ENCODE assay signal across 38 cellular contexts in the genomic region with DNA sequence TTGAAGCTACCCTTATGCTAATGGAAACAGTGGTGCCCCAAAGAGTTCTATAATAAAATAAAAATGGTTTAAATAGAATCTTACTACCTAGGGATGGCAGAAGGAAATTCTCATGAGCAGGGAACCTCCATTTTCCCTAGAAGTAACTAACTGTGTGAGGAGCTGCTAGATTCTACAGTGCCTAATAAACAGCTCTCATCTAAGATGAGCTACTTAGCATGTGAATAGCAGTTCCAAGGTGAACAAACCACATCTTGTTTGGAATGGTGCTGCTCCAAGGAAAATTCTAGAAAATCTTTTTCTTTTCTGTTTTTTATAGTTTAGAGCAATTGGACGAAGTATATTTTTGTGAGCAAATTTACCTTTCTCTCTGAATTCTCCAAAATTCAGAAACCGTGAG.
"Had no signal": no experiment of that assay in that cellular context is flagged by ENCODE, and none has a peak within 500 bp of the region (broad histone marks: within the 10 kb centered on the region; RNA-seq: fewer than 3 reads in every experiment).

No MANE protein-coding gene starts in this region.

- DNase-seq: activated CD4-positive, alpha-beta memory T cell treated with anti-CD3 and anti-CD28 coated beads, Interleukin-2, amount 10 ng/mL, durations not matched to agents 7 days and 5 days; activated CD4-positive, alpha-beta T cell treated with anti-CD3 and anti-CD28 coated beads for 1 hour; activated CD4-positive, alpha-beta T cell treated with anti-CD3 and anti-CD28 coated beads for 36 hours; activated CD4-positive, alpha-beta T cell treated with anti-CD3 and anti-CD28 coated beads for 48 hours; activated CD4-positive, alpha-beta T cell treated with anti-CD3 and anti-CD28 coated beads, Interleukin-2, amount 10 ng/mL, durations not matched to agents 7 days and 5 days; activated CD4-positive, alpha-beta T cell treated with anti-CD3 and anti-CD28 coated beads, Interleukin-2, amount 50 U/mL, for 48 hours; activated CD4-positive, CD25-positive, alpha-beta regulatory T cell; activated CD8-positive, alpha-beta memory T cell treated with anti-CD3 and anti-CD28 coated beads for 24 hours; activated CD8-positive, alpha-beta memory T cell treated with anti-CD3 and anti-CD28 coated beads, Interleukin-2, amount 10 ng/mL, durations not matched to agents 7 days and 5 days; activated CD8-positive, alpha-beta memory T cell treated with anti-CD3 and anti-CD28 coated beads, Interleukin-2, amount 50 U/mL, for 48 hours; activated CD8-positive, alpha-beta T cell treated with anti-CD3 and anti-CD28 coated beads, Interleukin-2, amount 10 ng/mL, durations not matched to agents 7 days and 5 days; activated effector memory CD4-positive, alpha-beta T cell treated with Interleukin-2 at 50 U/mL for 16 hours; activated gamma-delta T cell; activated naive CD4-positive, alpha-beta T cell treated with anti-CD3 and anti-CD28 coated beads, Interleukin-2, amount 10 ng/mL, durations not matched to agents 7 days and 5 days; activated naive CD4-positive, alpha-beta T cell treated with Interleukin-2 at 50 U/mL for 16 hours; activated naive CD8-positive, alpha-beta T cell treated with anti-CD3 and anti-CD28 coated beads, Interleukin-2, amount 10 ng/mL, durations not matched to agents 7 days and 5 days; activated naive CD8-positive, alpha-beta T cell treated with anti-CD3 and anti-CD28 coated beads, Interleukin-2, amount 50 U/mL, for 24 hours; activated T-cell treated with anti-CD3 and anti-CD28 coated beads, Interleukin-2, amount 50 U/mL, for 24 hours; activated T-cell treated with anti-CD3 and anti-CD28 coated beads, Interleukin-2, amount 50 U/mL, for 48 hours; amygdala; anterior cingulate cortex; body of pancreas; brain microvascular endothelial cell; central memory CD4-positive, alpha-beta T cell; SW 1271; T-helper 1 cell; T-helper 2 cell; T-helper 9 cell had no signal

- H3K27ac Mint-ChIP-seq: activated CD4-positive, alpha-beta memory T cell treated with anti-CD3 and anti-CD28 coated beads, Interleukin-2, amount 10 ng/mL, durations not matched to agents 7 days and 5 days; activated CD4-positive, alpha-beta T cell treated with anti-CD3 and anti-CD28 coated beads for 36 hours; activated CD4-positive, alpha-beta T cell treated with anti-CD3 and anti-CD28 coated beads, Interleukin-2, amount 10 ng/mL, durations not matched to agents 7 days and 5 days; activated CD8-positive, alpha-beta memory T cell treated with anti-CD3 and anti-CD28 coated beads, Interleukin-2, amount 10 ng/mL, durations not matched to agents 7 days and 5 days; activated CD8-positive, alpha-beta T cell treated with anti-CD3 and anti-CD28 coated beads, Interleukin-2, amount 10 ng/mL, durations not matched to agents 7 days and 5 days; activated naive CD4-positive, alpha-beta T cell treated with anti-CD3 and anti-CD28 coated beads, Interleukin-2, amount 10 ng/mL, durations not matched to agents 7 days and 5 days; activated naive CD4-positive, alpha-beta T cell treated with anti-CD3 and anti-CD28 coated beads, Interleukin-2, amount 50 U/mL, for 24 hours; activated naive CD8-positive, alpha-beta T cell; activated naive CD8-positive, alpha-beta T cell treated with anti-CD3 and anti-CD28 coated beads, Interleukin-2, amount 10 ng/mL, durations not matched to agents 7 days and 5 days; activated naive CD8-positive, alpha-beta T cell treated with anti-CD3 and anti-CD28 coated beads, Interleukin-2, amount 50 U/mL, for 24 hours; activated T-cell treated with anti-CD3 and anti-CD28 coated beads, Interleukin-2, amount 50 U/mL, for 24 hours; activated T-helper 2 cell treated with anti-CD3 and anti-CD28 coated beads, Interferon-gamma antibody, Interleukin-2, Interleukin-4, amounts not matched to agents 10 μg/mL and 5 μg/mL and 100 μg/mL, durations not matched to agents 14 hours and 24 hours and 36 hours; T-helper 1 cell treated with Interleukin-12 subunit alpha and Interleukin-12 subunit beta and Interleukin-4 antibody, amounts not matched to agents 30 μg/mL and 1 μg/mL, for 36 hours; T-helper 2 cell treated with Interferon-gamma antibody and Interleukin-4, amounts not matched to agents 5 μg/mL and 100 μg/mL, for 36 hours had no signal

- H3K4me3 ChIP-seq: ascending aorta, body of pancreas, breast epithelium had no signal

- H3K36me3 Mint-ChIP-seq: activated CD8-positive, alpha-beta memory T cell treated with anti-CD3 and anti-CD28 coated beads, Interleukin-2, amount 10 ng/mL, durations not matched to agents 7 days and 5 days; activated naive CD4-positive, alpha-beta T cell treated with anti-CD3 and anti-CD28 coated beads, Interleukin-2, amount 10 ng/mL, durations not matched to agents 7 days and 5 days; activated naive CD4-positive, alpha-beta T cell treated with anti-CD3 and anti-CD28 coated beads, Interleukin-2, amount 50 U/mL, for 24 hours; activated naive CD8-positive, alpha-beta T cell; activated naive CD8-positive, alpha-beta T cell treated with anti-CD3 and anti-CD28 coated beads, Interleukin-2, amount 10 ng/mL, durations not matched to agents 7 days and 5 days had no signal

- H3K9me3 ChIP-seq: ascending aorta, body of pancreas, breast epithelium had no signal

- H3K4me1 ChIP-seq: ascending aorta, body of pancreas, breast epithelium had no signal

- FAIRE-seq: TTC549 had no signal

- H3K36me3 ChIP-seq: ascending aorta, brain microvascular endothelial cell, breast epithelium had no signal

- H3K27me3 Mint-ChIP-seq: activated CD4-positive, alpha-beta memory T cell treated with anti-CD3 and anti-CD28 coated beads, Interleukin-2, amount 10 ng/mL, durations not matched to agents 7 days and 5 days; activated CD4-positive, alpha-beta T cell treated with anti-CD3 and anti-CD28 coated beads for 36 hours; activated CD4-positive, alpha-beta T cell treated with anti-CD3 and anti-CD28 coated beads, Interleukin-2, amount 10 ng/mL, durations not matched to agents 7 days and 5 days; activated CD8-positive, alpha-beta memory T cell treated with anti-CD3 and anti-CD28 coated beads, Interleukin-2, amount 10 ng/mL, durations not matched to agents 7 days and 5 days; activated naive CD4-positive, alpha-beta T cell treated with anti-CD3 and anti-CD28 coated beads, Interleukin-2, amount 10 ng/mL, durations not matched to agents 7 days and 5 days; activated naive CD4-positive, alpha-beta T cell treated with anti-CD3 and anti-CD28 coated beads, Interleukin-2, amount 50 U/mL, for 24 hours; activated naive CD8-positive, alpha-beta T cell; activated naive CD8-positive, alpha-beta T cell treated with anti-CD3 and anti-CD28 coated beads, Interleukin-2, amount 10 ng/mL, durations not matched to agents 7 days and 5 days; activated naive CD8-positive, alpha-beta T cell treated with anti-CD3 and anti-CD28 coated beads, Interleukin-2, amount 50 U/mL, for 24 hours; activated T-cell treated with anti-CD3 and anti-CD28 coated beads, Interleukin-2, amount 50 U/mL, for 24 hours had no signal

- ATAC-seq: activated CD4-positive, alpha-beta T cell treated with anti-CD3 and anti-CD28 coated beads for 36 hours; activated CD4-positive, CD25-positive, alpha-beta regulatory T cell treated with anti-CD3 and anti-CD28 coated beads, Interleukin-2, amount 50 U/mL, for 24 hours; activated CD8-positive, alpha-beta memory T cell treated with anti-CD3 and anti-CD28 coated beads, Interleukin-2, amount 10 ng/mL, durations not matched to agents 7 days and 5 days; activated CD8-positive, alpha-beta T cell treated with anti-CD3 and anti-CD28 coated beads, Interleukin-2, amount 10 ng/mL, durations not matched to agents 7 days and 5 days; activated naive CD8-positive, alpha-beta T cell treated with anti-CD3 and anti-CD28 coated beads, Interleukin-2, amount 50 U/mL, for 24 hours; body of pancreas had no signal

- H3K4me3 Mint-ChIP-seq: activated CD4-positive, alpha-beta memory T cell treated with anti-CD3 and anti-CD28 coated beads, Interleukin-2, amount 10 ng/mL, durations not matched to agents 7 days and 5 days; activated CD4-positive, alpha-beta T cell treated with anti-CD3 and anti-CD28 coated beads for 36 hours; activated CD4-positive, alpha-beta T cell treated with anti-CD3 and anti-CD28 coated beads, Interleukin-2, amount 10 ng/mL, durations not matched to agents 7 days and 5 days; activated CD8-positive, alpha-beta memory T cell treated with anti-CD3 and anti-CD28 coated beads, Interleukin-2, amount 10 ng/mL, durations not matched to agents 7 days and 5 days; activated CD8-positive, alpha-beta T cell treated with anti-CD3 and anti-CD28 coated beads, Interleukin-2, amount 10 ng/mL, durations not matched to agents 7 days and 5 days; activated naive CD4-positive, alpha-beta T cell treated with anti-CD3 and anti-CD28 coated beads, Interleukin-2, amount 10 ng/mL, durations not matched to agents 7 days and 5 days; activated naive CD4-positive, alpha-beta T cell treated with anti-CD3 and anti-CD28 coated beads, Interleukin-2, amount 50 U/mL, for 24 hours; activated naive CD8-positive, alpha-beta T cell; activated naive CD8-positive, alpha-beta T cell treated with anti-CD3 and anti-CD28 coated beads, Interleukin-2, amount 10 ng/mL, durations not matched to agents 7 days and 5 days; activated naive CD8-positive, alpha-beta T cell treated with anti-CD3 and anti-CD28 coated beads, Interleukin-2, amount 50 U/mL, for 24 hours; activated T-cell treated with anti-CD3 and anti-CD28 coated beads, Interleukin-2, amount 50 U/mL, for 24 hours; T-helper 1 cell treated with Interleukin-12 subunit alpha and Interleukin-12 subunit beta and Interleukin-4 antibody, amounts not matched to agents 30 μg/mL and 1 μg/mL, for 36 hours; T-helper 2 cell treated with Interferon-gamma antibody and Interleukin-4, amounts not matched to agents 5 μg/mL and 100 μg/mL, for 36 hours had no signal

- H3K4me1 Mint-ChIP-seq: activated CD4-positive, alpha-beta memory T cell treated with anti-CD3 and anti-CD28 coated beads, Interleukin-2, amount 10 ng/mL, durations not matched to agents 7 days and 5 days; activated CD4-positive, alpha-beta T cell treated with anti-CD3 and anti-CD28 coated beads for 36 hours; activated CD4-positive, alpha-beta T cell treated with anti-CD3 and anti-CD28 coated beads, Interleukin-2, amount 10 ng/mL, durations not matched to agents 7 days and 5 days; activated CD8-positive, alpha-beta memory T cell treated with anti-CD3 and anti-CD28 coated beads, Interleukin-2, amount 10 ng/mL, durations not matched to agents 7 days and 5 days; activated naive CD4-positive, alpha-beta T cell treated with anti-CD3 and anti-CD28 coated beads, Interleukin-2, amount 10 ng/mL, durations not matched to agents 7 days and 5 days; activated naive CD4-positive, alpha-beta T cell treated with anti-CD3 and anti-CD28 coated beads, Interleukin-2, amount 50 U/mL, for 24 hours; activated naive CD8-positive, alpha-beta T cell treated with anti-CD3 and anti-CD28 coated beads, Interleukin-2, amount 10 ng/mL, durations not matched to agents 7 days and 5 days; activated naive CD8-positive, alpha-beta T cell treated with anti-CD3 and anti-CD28 coated beads, Interleukin-2, amount 50 U/mL, for 24 hours had no signal

- H3K27ac ChIP-seq: ascending aorta, body of pancreas, brain microvascular endothelial cell, breast epithelium, VCaP had no signal
